ENCODE assay signal across 15 cellular contexts in the genomic region with DNA sequence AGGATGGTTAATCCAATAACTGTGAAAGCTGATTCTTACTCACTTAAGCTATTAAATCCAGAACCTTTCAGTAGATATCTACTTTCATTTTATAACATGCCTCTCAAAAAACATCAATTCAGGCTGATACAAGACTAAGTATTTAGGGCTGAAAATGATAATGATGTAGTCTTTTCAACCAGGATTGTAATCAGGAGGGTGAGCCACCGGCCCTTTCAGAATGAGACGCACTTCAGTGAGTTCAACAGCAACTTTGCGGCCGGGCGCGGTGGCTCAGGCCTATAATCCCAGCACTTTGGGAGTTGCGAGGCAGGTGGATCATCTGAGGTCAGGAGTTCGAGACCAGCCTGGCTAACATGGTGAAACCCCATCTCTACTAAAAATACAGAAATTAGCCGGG. TPM values are rescaled to one million over a fixed set of nuclear protein-coding genes. Genes with fewer than 3 reads are reported as not detected.
DNase-seq lines count a peak whose midpoint lies in the region; ATAC-seq lines count a peak whose summit lies in the region.
"Had no signal": no experiment of that assay in that cellular context is flagged by ENCODE, and none has a peak within 500 bp of the region (broad histone marks: within the 10 kb centered on the region; RNA-seq: fewer than 3 reads in every experiment).

No MANE protein-coding gene starts in this region.

- peak; percentile 18 to 50 for ATAC-seq in activated T-cell treated with anti-CD3 and anti-CD28 coated beads, Interleukin-2, amount 50 U/mL, for 72 hours (replicated peaks in 1 of 2)
- peak; percentile 50 for ATAC-seq in activated T-helper 17 cell treated with anti-CD3 and anti-CD28 coated beads, Interleukin-2, amount 50 U/mL, for 72 hours (replicated peaks)
- ATAC-seq: A549 had no signal

- no peaks in the 10 kb centered on the region for H3K27me3 Mint-ChIP-seq in activated T-cell treated with anti-CD3 and anti-CD28 coated beads, Interleukin-2, amount 50 U/mL, for 72 hours (ENCODE audit: low read depth)
- H3K27me3 Mint-ChIP-seq in activated T-helper 17 cell treated with anti-CD3 and anti-CD28 coated beads, Interleukin-2, amount 50 U/mL, for 72 hours = no peaks in the 10 kb centered on the region
- H3K27me3 Mint-ChIP-seq: CD4-positive, alpha-beta T cell had no signal

- H3K4me3 Mint-ChIP-seq in activated T-cell treated with anti-CD3 and anti-CD28 coated beads, Interleukin-2, amount 50 U/mL, for 72 hours = no peak overlapping the region
- H3K4me3 Mint-ChIP-seq in activated T-helper 17 cell treated with anti-CD3 and anti-CD28 coated beads, Interleukin-2, amount 50 U/mL, for 72 hours = peak overlapping the region; percentile 21

- H3K36me3 Mint-ChIP-seq in activated T-cell treated with anti-CD3 and anti-CD28 coated beads, Interleukin-2, amount 50 U/mL, for 72 hours (ENCODE audit: insufficient read depth in 2 of 2) = peaks cover 0 to 3% of the 10 kb centered on the region in 2 donors
- peaks cover 5% of the 10 kb centered on the region for H3K36me3 Mint-ChIP-seq in activated T-helper 17 cell treated with anti-CD3 and anti-CD28 coated beads, Interleukin-2, amount 50 U/mL, for 72 hours (ENCODE audit: low read depth)

- H3K9me3 Mint-ChIP-seq in activated T-cell treated with anti-CD3 and anti-CD28 coated beads, Interleukin-2, amount 50 U/mL, for 72 hours = no peaks in the 10 kb centered on the region
- no peaks in the 10 kb centered on the region for H3K9me3 Mint-ChIP-seq in activated T-helper 17 cell treated with anti-CD3 and anti-CD28 coated beads, Interleukin-2, amount 50 U/mL, for 72 hours
- H3K9me3 Mint-ChIP-seq: CD4-positive, alpha-beta T cell had no signal

- DNase-seq in NCI-H82 (lab: John Stamatoyannopoulos, UW) (peak; percentile 6), NCI-H82 treated with DMSO at 0.1 percent for 48 hours (lab: John Stamatoyannopoulos, UW; ENCODE audit: unreplicated experiment) (no peak)
- DNase-seq in activated CD4-positive, alpha-beta T cell treated with anti-CD3 and anti-CD28 coated beads, Interleukin-2, amount 50 U/mL, for 48 hours = peak; percentile 31 to 40
- no peak for DNase-seq in activated CD4-positive, alpha-beta T cell treated with anti-CD3 and anti-CD28 coated beads, Interleukin-2, amount 50 U/mL, for 1 hour
- DNase-seq in activated T-cell treated with anti-CD3 and anti-CD28 coated beads, Interleukin-2, amount 50 U/mL, for 72 hours = peak; percentile 21 to 22
- DNase-seq in activated T-cell treated with anti-CD3 and anti-CD28 coated beads, Interleukin-2, amount 50 U/mL, for 48 hours = no peak
- DNase-seq in effector CD8-positive, alpha-beta T cell (lab: John Stamatoyannopoulos, UW) = no peak
- DNase-seq: AML-193; CD4-positive, alpha-beta T cell; DMS153; DMS79; GDM1; GM23248 had no signal

- peaks cover 85% of the 10 kb centered on the region for H3K4me1 Mint-ChIP-seq in activated T-cell treated with anti-CD3 and anti-CD28 coated beads, Interleukin-2, amount 50 U/mL, for 72 hours (ENCODE audit: low read depth)
- peaks cover 52% of the 10 kb centered on the region for H3K4me1 Mint-ChIP-seq in activated T-helper 17 cell treated with anti-CD3 and anti-CD28 coated beads, Interleukin-2, amount 50 U/mL, for 72 hours

- H3K27ac Mint-ChIP-seq in activated T-cell treated with anti-CD3 and anti-CD28 coated beads, Interleukin-2, amount 50 U/mL, for 72 hours = peak overlapping the region; percentile 3
- peak overlapping the region; percentile 17 for H3K27ac Mint-ChIP-seq in activated T-helper 17 cell treated with anti-CD3 and anti-CD28 coated beads, Interleukin-2, amount 50 U/mL, for 72 hours

RNA-seq across cellular contexts. Expression of gene RBMS1, which starts 30.4 kb away (rescaled TPM):
- 10 to 100 TPM; 48.4 to 55.1 TPM for total RNA-seq in activated T-cell treated with anti-CD3 and anti-CD28 coated beads, Interleukin-2, amount 50 U/mL, for 72 hours
- total RNA-seq in activated T-helper 17 cell treated with anti-CD3 and anti-CD28 coated beads, Interleukin-2, amount 50 U/mL, for 72 hours = 10 to 100 TPM; 45.0 to 62.1 TPM

Comparison
In these comparisons a context has a peak if more than half of its experiments do, and no peak if none do; other contexts are left out.
1. DNase-seq: peak in NCI-H82 (single experiment), activated CD4-positive, alpha-beta T cell treated with anti-CD3 and anti-CD28 coated beads, Interleukin-2, amount 50 U/mL, for 48 hours (2 of 2) and activated T-cell treated with anti-CD3 and anti-CD28 coated beads, Interleukin-2, amount 50 U/mL, for 72 hours (2 of 2); none in NCI-H82 treated with DMSO at 0.1 percent for 48 hours (single experiment), activated CD4-positive, alpha-beta T cell treated with anti-CD3 and anti-CD28 coated beads, Interleukin-2, amount 50 U/mL, for 1 hour (single experiment), activated T-cell treated with anti-CD3 and anti-CD28 coated beads, Interleukin-2, amount 50 U/mL, for 48 hours (0 of 2) and effector CD8-positive, alpha-beta T cell (single experiment).